Comparison of ENCODE assay signal across 12 cellular contexts in genomic region chr4:177323416-177323815, GRCh38. TPM values are rescaled to one million over a fixed set of nuclear protein-coding genes. Genes with fewer than 3 reads are reported as not detected.
"Had no signal": no experiment of that assay in that cellular context is flagged by ENCODE, and none has a peak within 500 bp of the region (broad histone marks: within the 10 kb centered on the region; RNA-seq: fewer than 3 reads in every experiment).

No MANE protein-coding gene starts in this region.

- H3K27ac Mint-ChIP-seq: activated naive CD8-positive, alpha-beta T cell; brain; effector memory CD8-positive, alpha-beta T cell; stimulated activated naive CD8-positive, alpha-beta T cell treated with anti-CD3 and anti-CD28 coated beads, Interleukin-15, Interleukin-2, amounts not matched to agents 100 ng/mL and 50 ng/mL, for 24 hours had no signal

- H3K9me3 Mint-ChIP-seq: effector memory CD8-positive, alpha-beta T cell; stimulated activated naive CD8-positive, alpha-beta T cell treated with anti-CD3 and anti-CD28 coated beads, Interleukin-15, Interleukin-2, amounts not matched to agents 100 ng/mL and 50 ng/mL, for 24 hours had no signal

- H2AFZ ChIP-seq: parathyroid adenoma had no signal

- H3K36me3 Mint-ChIP-seq: activated naive CD8-positive, alpha-beta T cell had no signal

- H3K27me3 Mint-ChIP-seq: activated naive CD8-positive, alpha-beta T cell; brain; effector memory CD8-positive, alpha-beta T cell; stimulated activated naive CD8-positive, alpha-beta T cell treated with anti-CD3 and anti-CD28 coated beads, Interleukin-15, Interleukin-2, amounts not matched to agents 100 ng/mL and 50 ng/mL, for 24 hours had no signal

- DNase-seq: amygdala; effector memory CD8-positive, alpha-beta T cell; foreskin fibroblast; glutamatergic neuron; stimulated activated CD4-positive, alpha-beta T cell treated with anti-CD3 and anti-CD28 coated beads, Interleukin-4, amount 100 ng/mL, for 1 hour; T1000 had no signal

- H3K79me2 ChIP-seq: parathyroid adenoma had no signal

- ATAC-seq: effector memory CD8-positive, alpha-beta T cell had no signal

- H3K9ac ChIP-seq: parathyroid adenoma had no signal

- H3K4me3 Mint-ChIP-seq: activated naive CD8-positive, alpha-beta T cell; brain; mesothelial cell of epicardium; stimulated activated naive CD8-positive, alpha-beta T cell treated with anti-CD3 and anti-CD28 coated beads, Interleukin-15, Interleukin-2, amounts not matched to agents 100 ng/mL and 50 ng/mL, for 24 hours had no signal

- H3K4me1 ChIP-seq: parathyroid adenoma had no signal

- H3K27ac ChIP-seq: parathyroid adenoma had no signal

RNA-seq across cellular contexts. Expression of gene NEIL3, which starts 13.7 kb away (rescaled TPM):
- total RNA-seq: ureter had no signal
